ENCODE assay signal across 16 cellular contexts in the genomic region with DNA sequence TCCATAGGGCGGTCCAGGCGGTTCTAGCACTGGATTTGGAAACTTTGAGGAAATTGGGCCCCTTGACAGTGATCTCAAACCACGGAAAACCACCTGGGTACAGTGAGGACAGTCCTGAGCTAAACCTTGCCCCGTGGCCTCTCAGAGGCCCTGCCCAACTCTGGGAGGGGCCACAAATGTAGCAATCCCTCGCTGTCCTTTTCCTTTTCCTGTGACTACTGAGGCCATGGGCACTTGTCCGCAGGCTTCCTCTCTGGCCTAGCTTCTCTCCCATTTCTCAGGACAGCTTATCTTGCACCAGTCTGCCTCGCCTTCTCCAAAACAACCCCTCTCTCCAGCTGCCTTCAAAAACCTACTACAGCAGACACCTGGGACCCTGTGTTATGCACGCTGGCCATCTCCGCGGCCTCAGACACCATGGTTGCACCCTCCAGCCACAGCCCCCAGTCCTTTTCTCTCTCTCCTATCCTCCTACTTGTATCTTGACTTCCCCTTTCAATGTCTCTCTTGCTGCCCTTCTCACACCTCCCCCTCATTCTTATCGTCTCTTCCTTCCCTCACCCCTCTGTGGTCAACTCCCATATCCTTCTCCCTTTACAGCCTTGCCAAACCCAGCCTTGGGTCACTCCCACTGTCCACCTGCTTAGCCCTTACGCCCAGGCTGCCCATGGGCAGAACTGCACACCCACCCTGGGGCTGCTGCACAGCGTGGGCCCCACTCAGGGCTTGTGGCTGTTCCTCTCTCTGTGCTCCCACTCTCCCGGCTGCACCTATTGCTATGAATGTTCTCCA. TPM values are rescaled to one million over a fixed set of nuclear protein-coding genes. Genes with fewer than 3 reads are reported as not detected.
DNase-seq lines count a peak whose midpoint lies in the region; ATAC-seq and TF ChIP-seq lines count a peak whose summit lies in the region.
"Had no signal": no experiment of that assay in that cellular context is flagged by ENCODE, and none has a peak within 500 bp of the region (broad histone marks: within the 10 kb centered on the region; RNA-seq: fewer than 3 reads in every experiment).

No MANE protein-coding gene starts in this region.

- no peak overlapping the region for H2AFZ ChIP-seq in GM23338

- no peaks in the 10 kb centered on the region for H3K9me3 Mint-ChIP-seq in GM23338
- H3K9me3 Mint-ChIP-seq in activated T-helper 17 cell treated with anti-CD3 and anti-CD28 coated beads, Interleukin-2, amount 50 U/mL, for 72 hours: no peaks in the 10 kb centered on the region
- H3K9me3 Mint-ChIP-seq in naive thymus-derived CD4-positive, alpha-beta T cell: no peaks in the 10 kb centered on the region
- H3K9me3 Mint-ChIP-seq: activated CD4-positive, alpha-beta T cell treated with anti-CD3 and anti-CD28 coated beads, Interleukin-2, amount 10 ng/mL, durations not matched to agents 7 days and 5 days; activated naive CD8-positive, alpha-beta T cell treated with anti-CD3 and anti-CD28 coated beads, Interleukin-2, amount 10 ng/mL, durations not matched to agents 7 days and 5 days; naive B cell; T-helper 2 cell treated with Interferon-gamma antibody and Interleukin-4, amounts not matched to agents 5 μg/mL and 100 μg/mL, for 36 hours had no signal

- H3K36me3 Mint-ChIP-seq in GM23338 (ENCODE audit: low read depth): peaks cover 23% of the 10 kb centered on the region
- H3K36me3 Mint-ChIP-seq in activated T-helper 17 cell treated with anti-CD3 and anti-CD28 coated beads, Interleukin-2, amount 50 U/mL, for 72 hours (ENCODE audit: low read depth): peaks cover 46% of the 10 kb centered on the region
- H3K36me3 Mint-ChIP-seq in naive thymus-derived CD4-positive, alpha-beta T cell: peaks cover 0 to 49% (median 24%) of the 10 kb centered on the region in 5 donors

- no peaks in the 10 kb centered on the region for H3K79me2 ChIP-seq in GM23338 (replicated peaks; ENCODE audit: insufficient read depth)

- ATAC-seq in GM23338 (no peak), HG03571 (IDR thresholded peaks at IDR 0.05; ENCODE audit: unreplicated experiment) (no peak), HG03354 (IDR thresholded peaks at IDR 0.05; ENCODE audit: poor library complexity, severe bottlenecking, unreplicated experiment) (no peak)
- ATAC-seq in activated T-helper 17 cell treated with anti-CD3 and anti-CD28 coated beads, Interleukin-2, amount 50 U/mL, for 72 hours (replicated peaks): no peak
- peak; percentile 57 for ATAC-seq in naive thymus-derived CD4-positive, alpha-beta T cell
- ATAC-seq: left colon, psoas muscle had no signal

- intact Hi-C loops in naive thymus-derived CD4-positive, alpha-beta T cell (cut with micrococcal nuclease): no loop called here

- no peak overlapping the region for H3K27ac ChIP-seq in GM23338 (ENCODE audit: low read depth)
- H3K27ac ChIP-seq in naive thymus-derived CD4-positive, alpha-beta T cell (ENCODE audit: low read depth, low read length): no peak overlapping the region
- H3K27ac ChIP-seq: psoas muscle had no signal

- CTCF ChIA-PET in naive thymus-derived CD4-positive, alpha-beta T cell (lab: Charles Lee): interaction anchor here (0.6 kb wide), 1 partner anchor 93 kb away, joined by 3 read pairs; no protein-coding TSS in a partner anchor

- H4K20me1 ChIP-seq in GM23338 (replicated peaks; ENCODE audit: insufficient read depth): no peaks in the 10 kb centered on the region

- H3K27ac Mint-ChIP-seq in GM23338: peak overlapping the region; percentile 54; the same call in 1 of the 2 replicates
- H3K27ac Mint-ChIP-seq in activated T-helper 17 cell treated with anti-CD3 and anti-CD28 coated beads, Interleukin-2, amount 50 U/mL, for 72 hours: peak overlapping the region; percentile 70
- no peak overlapping the region for H3K27ac Mint-ChIP-seq in naive thymus-derived CD4-positive, alpha-beta T cell
- H3K27ac Mint-ChIP-seq: activated naive CD8-positive, alpha-beta T cell treated with anti-CD3 and anti-CD28 coated beads, Interleukin-2, amount 10 ng/mL, durations not matched to agents 7 days and 5 days; T-helper 2 cell treated with Interferon-gamma antibody and Interleukin-4, amounts not matched to agents 5 μg/mL and 100 μg/mL, for 36 hours had no signal

- H3K4me3 ChIP-seq in GM23338: no peak overlapping the region
- no peak overlapping the region for H3K4me3 ChIP-seq in naive thymus-derived CD4-positive, alpha-beta T cell (ENCODE audit: low read length)
- H3K4me3 ChIP-seq: psoas muscle had no signal

- no peaks in the 10 kb centered on the region for H3K27me3 ChIP-seq in GM23338 (ENCODE audit: insufficient read depth)
- H3K27me3 ChIP-seq in naive thymus-derived CD4-positive, alpha-beta T cell (ENCODE audit: control insufficient read depth in 2 of 2, insufficient read depth in 2 of 2, low read length in 2 of 2): no peaks in the 10 kb centered on the region

- no peak overlapping the region for H3K4me2 ChIP-seq in GM23338

- DNase-seq in GM23338 (ENCODE audit: low spot score) (no peak), NCI-H226 (peak; percentile 33), NCI-H82 treated with DMSO at 0.1 percent for 48 hours (lab: John Stamatoyannopoulos, UW; ENCODE audit: unreplicated experiment) (no peak)
- DNase-seq in naive thymus-derived CD4-positive, alpha-beta T cell: no peak
- no peak for DNase-seq in activated T-cell treated with anti-CD3 and anti-CD28 coated beads, Interleukin-2, amount 50 U/mL, for 1 hour
- DNase-seq: activated CD4-positive, alpha-beta T cell treated with anti-CD3 and anti-CD28 coated beads, Interleukin-2, amount 10 ng/mL, durations not matched to agents 7 days and 5 days; activated naive CD8-positive, alpha-beta T cell treated with anti-CD3 and anti-CD28 coated beads, Interleukin-2, amount 10 ng/mL, durations not matched to agents 7 days and 5 days; left colon; MM.1S; naive B cell; NCI-H82; psoas muscle had no signal

- peaks cover 11% of the 10 kb centered on the region for H3K4me1 Mint-ChIP-seq in GM23338
- no peaks in the 10 kb centered on the region for H3K4me1 Mint-ChIP-seq in activated T-helper 17 cell treated with anti-CD3 and anti-CD28 coated beads, Interleukin-2, amount 50 U/mL, for 72 hours
- H3K4me1 Mint-ChIP-seq in naive thymus-derived CD4-positive, alpha-beta T cell: peaks cover 0 to 8% (median 0%) of the 10 kb centered on the region in 7 donors
- H3K4me1 Mint-ChIP-seq: activated CD4-positive, alpha-beta T cell treated with anti-CD3 and anti-CD28 coated beads, Interleukin-2, amount 10 ng/mL, durations not matched to agents 7 days and 5 days had no signal

- H3K9me2 ChIP-seq in GM23338 (ENCODE audit: insufficient read depth): no peaks in the 10 kb centered on the region

- no peaks in the 10 kb centered on the region for H3K9me3 ChIP-seq in naive thymus-derived CD4-positive, alpha-beta T cell (ENCODE audit: control insufficient read depth in 2 of 3, low read length in 3 of 3)
- H3K9me3 ChIP-seq: psoas muscle had no signal

- no peak for TF ChIP-seq CTCF in GM23338 (conservative IDR thresholded peaks at IDR 0.05; ENCODE audit: low read depth in 2 of 2)

- H3K4me1 ChIP-seq in GM23338 (ENCODE audit: insufficient read depth): peaks cover 7% of the 10 kb centered on the region; the same call in 1 of the 2 replicates
- no peaks in the 10 kb centered on the region for H3K4me1 ChIP-seq in naive thymus-derived CD4-positive, alpha-beta T cell (ENCODE audit: control insufficient read depth in 2 of 2, insufficient read depth in 2 of 2, low read length in 2 of 2)
- H3K4me1 ChIP-seq: psoas muscle had no signal

- H3K27me3 Mint-ChIP-seq in GM23338 (ENCODE audit: insufficient read depth, low read depth, poor library complexity): peaks cover 4% of the 10 kb centered on the region
- no peaks in the 10 kb centered on the region for H3K27me3 Mint-ChIP-seq in activated T-helper 17 cell treated with anti-CD3 and anti-CD28 coated beads, Interleukin-2, amount 50 U/mL, for 72 hours
- H3K27me3 Mint-ChIP-seq in naive thymus-derived CD4-positive, alpha-beta T cell: no peaks in the 10 kb centered on the region
- H3K27me3 Mint-ChIP-seq: activated CD4-positive, alpha-beta T cell treated with anti-CD3 and anti-CD28 coated beads, Interleukin-2, amount 10 ng/mL, durations not matched to agents 7 days and 5 days; activated naive CD8-positive, alpha-beta T cell treated with anti-CD3 and anti-CD28 coated beads, Interleukin-2, amount 10 ng/mL, durations not matched to agents 7 days and 5 days; naive B cell had no signal

- H3K36me3 ChIP-seq in GM23338 (ENCODE audit: insufficient read depth): peaks cover 9% of the 10 kb centered on the region
- H3K36me3 ChIP-seq in naive thymus-derived CD4-positive, alpha-beta T cell (ENCODE audit: control insufficient read depth in 2 of 3, insufficient read depth in 3 of 3, low read length in 3 of 3): peaks cover 0 to 34% (median 4%) of the 10 kb centered on the region in 3 experiments

- POLR2A ChIA-PET in naive thymus-derived CD4-positive, alpha-beta T cell (lab: Charles Lee): no interaction called here

- no peaks in the 10 kb centered on the region for H3F3A ChIP-seq in GM23338 (replicated peaks; ENCODE audit: low read depth)

- H3K4me3 Mint-ChIP-seq in GM23338: no peak overlapping the region
- no peak overlapping the region for H3K4me3 Mint-ChIP-seq in activated T-helper 17 cell treated with anti-CD3 and anti-CD28 coated beads, Interleukin-2, amount 50 U/mL, for 72 hours
- peak overlapping the region in 1 of 10 donors; percentile 7 for H3K4me3 Mint-ChIP-seq in naive thymus-derived CD4-positive, alpha-beta T cell
- H3K4me3 Mint-ChIP-seq: activated CD4-positive, alpha-beta T cell treated with anti-CD3 and anti-CD28 coated beads, Interleukin-2, amount 10 ng/mL, durations not matched to agents 7 days and 5 days; activated naive CD8-positive, alpha-beta T cell treated with anti-CD3 and anti-CD28 coated beads, Interleukin-2, amount 10 ng/mL, durations not matched to agents 7 days and 5 days; naive B cell; T-helper 2 cell treated with Interferon-gamma antibody and Interleukin-4, amounts not matched to agents 5 μg/mL and 100 μg/mL, for 36 hours had no signal

TF ChIP-seq in GM23338, 12 proteins besides CTCF, POLR2A, EP300 and RAD21 (continues in another document):
- TF ChIP-seq CREB1 (CRISPR knock-in tag; IDR thresholded peaks at IDR 0.05; ENCODE audit: low read depth): no peak

RNA-seq across cellular contexts. Expression of gene SCPEP1, which starts 7.6 kb away (rescaled TPM):
- total RNA-seq in GM23338 (2014; rRNA removed; shearing (Covaris generic)): 52.1 and 55.0 TPM in 2 replicates
- polyA plus RNA-seq in GM23338 (2016; fragmentation: Nextera tagmentation; extraction: Ambion mirVana): 46.6 and 52.6 TPM in 2 replicates
- 10 to 100 TPM; 22.8 to 31.9 TPM for total RNA-seq in activated T-helper 17 cell treated with anti-CD3 and anti-CD28 coated beads, Interleukin-2, amount 50 U/mL, for 72 hours
- 10 to 100 TPM in 4 of 5 experiments, 1 to 10 TPM in 1; 8.4 to 81.6 (median 27.1) TPM for total RNA-seq in naive thymus-derived CD4-positive, alpha-beta T cell
- polyA plus RNA-seq in naive thymus-derived CD4-positive, alpha-beta T cell: 10 to 100 TPM; 28.9 to 33.7 TPM

RNA-seq across cellular contexts. Expression of gene COIL, which starts 24.7 kb away (rescaled TPM):
- 18.5 and 23.7 TPM in 2 replicates for total RNA-seq in GM23338 (2014; rRNA removed; shearing (Covaris generic))
- 32.0 and 32.2 TPM in 2 replicates for polyA plus RNA-seq in GM23338 (2016; fragmentation: Nextera tagmentation; extraction: Ambion mirVana)
- 10 to 100 TPM; 23.1 to 24.4 TPM for total RNA-seq in activated T-helper 17 cell treated with anti-CD3 and anti-CD28 coated beads, Interleukin-2, amount 50 U/mL, for 72 hours
- total RNA-seq in naive thymus-derived CD4-positive, alpha-beta T cell: 10 to 100 TPM; 13.1 to 22.7 (median 19.0) TPM
- polyA plus RNA-seq in naive thymus-derived CD4-positive, alpha-beta T cell: 10 to 100 TPM; 13.0 to 18.6 TPM

Comparison
In these comparisons a context has a peak if more than half of its experiments do, and no peak if none do; other contexts are left out.
1. H3K27ac Mint-ChIP-seq: peak in GM23338 (single experiment) and activated T-helper 17 cell treated with anti-CD3 and anti-CD28 coated beads, Interleukin-2, amount 50 U/mL, for 72 hours (single experiment); none in naive thymus-derived CD4-positive, alpha-beta T cell (0 of 9).